Comparison of ENCODE assay signal across 8 cellular contexts in the genomic region with DNA sequence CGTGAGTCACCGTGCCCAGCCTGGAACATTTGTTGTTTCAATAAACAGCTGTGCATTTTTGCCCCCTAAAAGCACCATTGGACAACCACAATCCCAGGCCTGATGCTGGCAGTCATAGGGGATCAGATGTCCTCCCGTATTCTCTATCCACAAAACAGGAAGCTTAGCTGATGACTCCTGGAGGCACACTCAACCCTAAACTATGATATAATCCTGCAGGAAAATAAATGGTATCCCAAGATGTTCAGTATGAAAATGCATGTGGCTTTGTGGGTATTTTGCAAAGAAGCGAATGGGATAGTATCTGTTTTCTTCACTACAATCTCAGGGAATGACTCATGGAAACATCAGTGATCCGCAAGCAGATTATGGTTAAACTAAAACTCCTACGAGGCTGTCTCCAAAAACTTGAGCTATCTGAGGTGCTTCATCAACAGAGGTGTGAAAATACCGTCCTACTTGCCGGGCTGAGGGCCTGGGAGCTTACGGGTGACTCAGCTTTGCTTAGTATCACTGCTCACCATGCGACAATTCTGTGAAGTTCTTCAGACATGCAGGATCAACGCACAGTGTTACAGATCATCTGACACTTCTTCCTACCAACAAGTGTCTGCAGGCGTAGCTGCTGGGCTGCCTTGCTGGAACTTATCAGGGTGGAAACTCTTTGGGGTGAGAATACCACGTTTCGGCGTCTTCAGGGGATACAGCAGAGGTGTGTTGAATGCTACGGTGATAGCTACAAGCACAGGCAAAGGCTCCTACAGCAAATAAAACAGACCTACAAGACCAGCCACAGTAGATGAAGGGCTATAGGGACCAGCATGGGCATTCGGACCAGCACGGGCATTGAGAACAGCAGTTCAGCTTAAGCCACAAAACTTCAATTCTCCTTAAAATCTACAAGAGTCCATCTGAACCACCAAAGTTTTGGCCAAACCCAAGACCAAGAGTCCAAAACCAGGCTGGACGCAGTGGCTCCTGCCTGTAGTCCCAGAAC.
DNase-seq lines count a peak whose midpoint lies in the region; ATAC-seq lines count a peak whose summit lies in the region.

No MANE protein-coding gene starts in this region.

- no peak overlapping the region for H3K4me3 ChIP-seq in SJSA1
- H3K4me3 ChIP-seq in skeletal muscle cell (ENCODE audit: low read depth, low read length): peak overlapping the region; percentile 13

- no peaks in the 10 kb centered on the region for H3K9me3 ChIP-seq in SJSA1 (replicated peaks)

- peak; percentile 23 for DNase-seq in activated CD4-positive, alpha-beta T cell treated with anti-CD3 and anti-CD28 coated beads for 48 hours
- DNase-seq in activated CD4-positive, alpha-beta T cell treated with anti-CD3 and anti-CD28 coated beads, Interleukin-2, amount 50 U/mL, for 1 hour: no peak
- DNase-seq in SJSA1 (ENCODE audit: low read depth in 1 of 2, low spot score in 2 of 2) (peak; percentile 95 to 98), glomerular visceral epithelial cell (ENCODE audit: extremely low spot score) (peak; percentile 89), skeletal muscle cell (ENCODE audit: low read depth) (peak; percentile 91), foreskin melanocyte (no peak)

- H3K27ac ChIP-seq in SJSA1: peak overlapping the region; percentile 80

- peaks cover 49% of the 10 kb centered on the region for H3K4me1 ChIP-seq in SJSA1 (replicated peaks)

- no peaks in the 10 kb centered on the region for H3K27me3 ChIP-seq in SJSA1 (replicated peaks)

- no peak for ATAC-seq in HG03045 (IDR thresholded peaks at IDR 0.05; ENCODE audit: unreplicated experiment)
- ATAC-seq in GM21786 (IDR thresholded peaks at IDR 0.05; ENCODE audit: unreplicated experiment): no peak

- 0 out of 2 replicates have a peak, but pooled peaks cover 5% of the 10 kb centered on the region for H3K36me3 ChIP-seq in SJSA1

Comparison
In these comparisons a context has a peak if more than half of its experiments do, and no peak if none do; other contexts are left out.
1. DNase-seq: peak in activated CD4-positive, alpha-beta T cell treated with anti-CD3 and anti-CD28 coated beads for 48 hours (single experiment), SJSA1 (2 of 2), glomerular visceral epithelial cell (single experiment) and skeletal muscle cell (single experiment); none in activated CD4-positive, alpha-beta T cell treated with anti-CD3 and anti-CD28 coated beads, Interleukin-2, amount 50 U/mL, for 1 hour (single experiment) and foreskin melanocyte (single experiment).